1 cellular context compared by ENCODE assay signal in genomic region chr18:35343936-35344735, GRCh38.
A peak's percentile ranks its signal among the peaks of the same experiment; 100 is the strongest.
TF ChIP-seq lines count a peak whose summit lies in the region.

ZNF24 (minus strand) TSS chr18:35344420; CDS start chr18:35340650, 3,770 bp downstream.

TF ChIP-seq in HEK293, 187 proteins besides CTCF, POLR2A, EP300 and RAD21 (continued from another document and continues in another):
- TF ChIP-seq ZBTB17 (tag by site-specific recombination; IDR thresholded peaks at IDR 0.05) (no peak), ZNF350 (tag by site-specific recombination; IDR thresholded peaks at IDR 0.05) (no peak), ZFP69B (tag by site-specific recombination; IDR thresholded peaks at IDR 0.05) (0 out of 2 replicates have a peak, but pooled peaks have one; percentile 13), ZNF223 (tag by site-specific recombination; IDR thresholded peaks at IDR 0.05) (no peak), ZNF398 (tag by site-specific recombination; IDR thresholded peaks at IDR 0.05) (peak; percentile 79), ZNF423 (tag by site-specific recombination; IDR thresholded peaks at IDR 0.05) (no peak), GLI2 (tag by site-specific recombination; IDR thresholded peaks at IDR 0.05; ENCODE audit: borderline replicate concordance, low read depth) (no peak), ZNF48 (tag by site-specific recombination; IDR thresholded peaks at IDR 0.05) (no peak), TRIM28 (IDR thresholded peaks at IDR 0.05; ENCODE audit: borderline replicate concordance, low read length) (no peak; the same call in none of the 2 replicates), AEBP2 (tag by site-specific recombination; IDR thresholded peaks at IDR 0.05; ENCODE audit: borderline replicate concordance) (no peak), KLF1 (tag by site-specific recombination; IDR thresholded peaks at IDR 0.05) (0 out of 2 replicates have a peak, but pooled peaks have one; percentile 56), ZNF302 (tag by site-specific recombination; IDR thresholded peaks at IDR 0.05; ENCODE audit: low read depth) (no peak), ZNF449 (tag by site-specific recombination; IDR thresholded peaks at IDR 0.05) (0 out of 2 replicates have a peak, but pooled peaks have one; percentile 25), ZNF138 (tag by site-specific recombination; IDR thresholded peaks at IDR 0.05; ENCODE audit: borderline replicate concordance) (no peak), ZNF677 (tag by site-specific recombination; IDR thresholded peaks at IDR 0.05) (no peak), ZNF776 (tag by site-specific recombination; IDR thresholded peaks at IDR 0.05; ENCODE audit: borderline replicate concordance) (no peak), ZNF837 (tag by site-specific recombination; IDR thresholded peaks at IDR 0.05) (no peak), ZNF473 (tag by site-specific recombination; IDR thresholded peaks at IDR 0.05) (no peak), ZNF596 (tag by site-specific recombination; IDR thresholded peaks at IDR 0.05) (no peak), GLI4 (tag by site-specific recombination; IDR thresholded peaks at IDR 0.05) (no peak), ZNF529 (tag by site-specific recombination; IDR thresholded peaks at IDR 0.05; ENCODE audit: insufficient replicate concordance) (no peak), PATZ1 (tag by site-specific recombination; IDR thresholded peaks at IDR 0.05) (peak; percentile 53; the same call in 1 of the 2 replicates), ZNF10 (tag by site-specific recombination; IDR thresholded peaks at IDR 0.05) (no peak), ZNF639 (tag by site-specific recombination; IDR thresholded peaks at IDR 0.05) (peak; percentile 10; the same call in 1 of the 2 replicates), YY1 (tag by site-specific recombination; IDR thresholded peaks at IDR 0.05) (no peak), ZBTB49 (tag by site-specific recombination; IDR thresholded peaks at IDR 0.05; ENCODE audit: low read depth) (no peak), ZNF433 (tag by site-specific recombination; IDR thresholded peaks at IDR 0.05; ENCODE audit: low read depth) (no peak), ZNF76 (tag by site-specific recombination; IDR thresholded peaks at IDR 0.05; ENCODE audit: borderline replicate concordance, low read depth) (peak; percentile 98), ZNF354C (tag by site-specific recombination; IDR thresholded peaks at IDR 0.05; ENCODE audit: borderline replicate concordance, low read depth) (no peak), REPIN1 (tag by site-specific recombination; IDR thresholded peaks at IDR 0.05; ENCODE audit: low read depth) (no peak), ZNF560 (tag by site-specific recombination; IDR thresholded peaks at IDR 0.05; ENCODE audit: borderline replicate concordance) (no peak), ZNF266 (tag by site-specific recombination; IDR thresholded peaks at IDR 0.05; ENCODE audit: low read depth) (no peak), GLIS1 (tag by site-specific recombination; IDR thresholded peaks at IDR 0.05) (peak; percentile 37; the same call in 1 of the 2 replicates), ZNF174 (tag by site-specific recombination; IDR thresholded peaks at IDR 0.05) (no peak), WT1 (tag by site-specific recombination; IDR thresholded peaks at IDR 0.05) (0 out of 2 replicates have a peak, but pooled peaks have one; percentile 19), ZNF654 (tag by site-specific recombination; IDR thresholded peaks at IDR 0.05; ENCODE audit: low read depth) (no peak), KLF9 (tag by site-specific recombination; IDR thresholded peaks at IDR 0.05; ENCODE audit: low read depth) (peak; percentile 95), RBAK (tag by site-specific recombination; IDR thresholded peaks at IDR 0.05) (no peak), ZNF843 (tag by site-specific recombination; IDR thresholded peaks at IDR 0.05) (no peak; the same call in 1 of the 2 replicates), ZNF670 (tag by site-specific recombination; IDR thresholded peaks at IDR 0.05; ENCODE audit: low read depth) (no peak), ZSCAN23 (tag by site-specific recombination; IDR thresholded peaks at IDR 0.05) (no peak), ELK4 (IDR thresholded peaks at IDR 0.05; ENCODE audit: borderline replicate concordance, low read depth, low read length) (no peak; the same call in 1 of the 2 replicates), ZNF530 (tag by site-specific recombination; IDR thresholded peaks at IDR 0.05; ENCODE audit: low read depth) (no peak), FEZF1 (tag by site-specific recombination; IDR thresholded peaks at IDR 0.05) (no peak), ZNF768 (tag by site-specific recombination; IDR thresholded peaks at IDR 0.05) (no peak), ZNF239 (tag by site-specific recombination; IDR thresholded peaks at IDR 0.05) (no peak), ZBTB6 (tag by site-specific recombination; IDR thresholded peaks at IDR 0.05) (no peak), ZFP37 (tag by site-specific recombination; IDR thresholded peaks at IDR 0.05) (peak; percentile 87), ZNF394 (tag by site-specific recombination; IDR thresholded peaks at IDR 0.05; ENCODE audit: borderline replicate concordance) (0 out of 2 replicates have a peak, but pooled peaks have one; percentile 33), SCRT1 (tag by site-specific recombination; IDR thresholded peaks at IDR 0.05; ENCODE audit: borderline replicate concordance) (no peak), ZNF155 (tag by site-specific recombination; IDR thresholded peaks at IDR 0.05) (no peak), HIC1 (tag by site-specific recombination; IDR thresholded peaks at IDR 0.05) (no peak), ZNF488 (tag by site-specific recombination; IDR thresholded peaks at IDR 0.05) (no peak), ZNF600 (tag by site-specific recombination; IDR thresholded peaks at IDR 0.05) (no peak)
